In the genomic region with DNA sequence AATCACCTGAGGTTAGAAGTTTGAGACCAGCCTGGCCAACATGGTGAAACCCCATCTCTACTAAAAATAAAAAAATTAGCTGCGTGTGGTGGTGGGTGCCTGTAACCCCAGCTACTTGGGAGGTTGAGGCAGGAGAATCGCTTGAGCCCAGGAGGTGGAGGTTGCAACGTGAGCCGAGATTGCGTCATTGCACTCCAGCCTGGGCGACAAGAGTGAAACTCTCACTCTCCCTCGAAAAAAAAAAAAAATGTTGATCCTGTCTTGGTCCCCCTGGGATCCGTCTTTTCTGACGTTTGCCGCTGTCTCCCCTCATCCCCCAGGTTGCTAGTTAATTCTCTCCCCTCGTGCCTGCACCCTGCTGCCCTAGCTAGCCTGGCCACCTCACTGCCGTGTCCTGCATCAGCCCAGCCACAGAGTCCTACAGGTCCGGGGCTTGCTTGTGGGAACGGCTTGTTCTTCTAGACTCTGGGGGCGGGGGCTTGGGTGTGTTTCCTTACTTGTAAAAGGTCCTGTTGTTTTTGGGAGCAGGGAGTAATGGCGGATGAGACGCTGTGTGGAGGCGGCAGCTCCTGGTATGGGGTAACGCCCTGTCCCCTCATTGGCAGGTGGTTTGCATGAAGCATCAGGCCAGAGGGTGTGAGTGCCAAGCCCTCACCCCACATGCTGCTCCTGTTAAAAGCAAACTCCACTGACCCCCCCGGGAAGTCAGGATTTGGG, we compare ENCODE assay signal across 17 cellular contexts. TPM values are rescaled to one million over a fixed set of nuclear protein-coding genes. Genes with fewer than 3 reads are reported as not detected.
DNase-seq lines count a peak whose midpoint lies in the region; ATAC-seq and TF ChIP-seq lines count a peak whose summit lies in the region.
"Had no signal": no experiment of that assay in that cellular context is flagged by ENCODE, and none has a peak within 500 bp of the region (broad histone marks: within the 10 kb centered on the region; RNA-seq: fewer than 3 reads in every experiment).

No MANE protein-coding gene starts in this region.

- H3K27ac ChIP-seq in RWPE1 (peak overlapping the region; percentile 31), subcutaneous abdominal adipose tissue (ENCODE audit: low read depth, low read length) (peak overlapping the region; percentile 80)
- H3K27ac ChIP-seq: GM23248, PC-9 had no signal

- H3K4me3 ChIP-seq in subcutaneous abdominal adipose tissue (ENCODE audit: low read depth in 1 of 5, low read length in 5 of 5) = no peak overlapping the region
- H3K4me3 ChIP-seq: GM23248, PC-9 had no signal

- ATAC-seq in activated T-cell treated with anti-CD3 and anti-CD28 coated beads, Interleukin-2, amount 50 U/mL, for 4 hours = no peak
- no peak for ATAC-seq in HG02610 (IDR thresholded peaks at IDR 0.05; ENCODE audit: unreplicated experiment)

- peak overlapping the region; percentile 78 for H3K27ac Mint-ChIP-seq in activated T-cell treated with anti-CD3 and anti-CD28 coated beads, Interleukin-2, amount 50 U/mL, for 24 hours
- no peak overlapping the region for H3K27ac Mint-ChIP-seq in endothelial cell (ENCODE audit: unreplicated experiment)
- H3K27ac Mint-ChIP-seq: HFFc6 had no signal

- peaks cover 0 to 76% (median 61%) of the 10 kb centered on the region in 5 donors for H3K36me3 ChIP-seq in subcutaneous abdominal adipose tissue (ENCODE audit: control insufficient read depth in 5 of 5, insufficient read depth in 5 of 5, low read length in 5 of 5)

- no peak overlapping the region for H3K4me3 Mint-ChIP-seq in activated T-cell treated with anti-CD3 and anti-CD28 coated beads, Interleukin-2, amount 50 U/mL, for 24 hours
- no peak overlapping the region for H3K4me3 Mint-ChIP-seq in activated T-cell treated with anti-CD3 and anti-CD28 coated beads, Interleukin-2, amount 50 U/mL, for 4 hours
- H3K4me3 Mint-ChIP-seq in endothelial cell (ENCODE audit: unreplicated experiment) = peak overlapping the region; percentile 37
- H3K4me3 Mint-ChIP-seq: HFFc6 had no signal

- H3K9me3 Mint-ChIP-seq in activated T-cell treated with anti-CD3 and anti-CD28 coated beads, Interleukin-2, amount 50 U/mL, for 24 hours = no peaks in the 10 kb centered on the region
- no peaks in the 10 kb centered on the region for H3K9me3 Mint-ChIP-seq in activated T-cell treated with anti-CD3 and anti-CD28 coated beads, Interleukin-2, amount 50 U/mL, for 4 hours
- H3K9me3 Mint-ChIP-seq in endothelial cell (ENCODE audit: unreplicated experiment) = no peaks in the 10 kb centered on the region
- H3K9me3 Mint-ChIP-seq: HFFc6 had no signal

- no peaks in the 10 kb centered on the region for H3K27me3 ChIP-seq in subcutaneous abdominal adipose tissue (ENCODE audit: control insufficient read depth in 5 of 5, insufficient read depth in 4 of 5, low read length in 5 of 5)

- no peak overlapping the region for H3K9ac ChIP-seq in subcutaneous abdominal adipose tissue (ENCODE audit: low read length in 5 of 5)
- H3K9ac ChIP-seq: GM23248 had no signal

- no peak for DNase-seq in activated T-cell treated with anti-CD3 and anti-CD28 coated beads, Interleukin-2, amount 50 U/mL, for 24 hours
- DNase-seq in activated T-cell treated with anti-CD3 and anti-CD28 coated beads, Interleukin-2, amount 50 U/mL, for 4 hours = no peak
- DNase-seq in RWPE1 (ENCODE audit: low spot score) = no peak
- no peak for DNase-seq in endothelial cell (ENCODE audit: low spot score)
- no peak for DNase-seq in foreskin melanocyte
- no peak for DNase-seq in cerebellum (ENCODE audit: low spot score)
- DNase-seq: C1 segment of cervical spinal cord, GM23248, HFFc6, KG1, NCI-H1092, NCI-H1694, NCI-H345, NCI-H748 treated with DMSO at 0.1 percent for 48 hours, PC-9 had no signal

- peaks cover 30% of the 10 kb centered on the region for H3K4me1 Mint-ChIP-seq in activated T-cell treated with anti-CD3 and anti-CD28 coated beads, Interleukin-2, amount 50 U/mL, for 24 hours (ENCODE audit: low read depth)
- H3K4me1 Mint-ChIP-seq in activated T-cell treated with anti-CD3 and anti-CD28 coated beads, Interleukin-2, amount 50 U/mL, for 4 hours (ENCODE audit: low read depth) = peaks cover 16% of the 10 kb centered on the region
- H3K4me1 Mint-ChIP-seq in endothelial cell (ENCODE audit: unreplicated experiment) = peaks cover 23% of the 10 kb centered on the region

- CTCF ChIA-PET in RWPE1 (lab: Yijun Ruan, JAX) = interaction anchor here (0.6 to 5.5 kb wide), 14 partner anchors 8 to 592 kb away, joined by 3 to 78 read pairs (median 6); partner anchors contain the start of gene SOCS3

- peaks cover 92% of the 10 kb centered on the region for H3K36me3 Mint-ChIP-seq in activated T-cell treated with anti-CD3 and anti-CD28 coated beads, Interleukin-2, amount 50 U/mL, for 24 hours (ENCODE audit: low read depth)
- H3K36me3 Mint-ChIP-seq in activated T-cell treated with anti-CD3 and anti-CD28 coated beads, Interleukin-2, amount 50 U/mL, for 4 hours (ENCODE audit: insufficient read depth) = peaks cover 24% of the 10 kb centered on the region
- peaks cover 28% of the 10 kb centered on the region for H3K36me3 Mint-ChIP-seq in endothelial cell (ENCODE audit: low read depth, unreplicated experiment)

- H3K27me3 Mint-ChIP-seq in activated T-cell treated with anti-CD3 and anti-CD28 coated beads, Interleukin-2, amount 50 U/mL, for 24 hours = no peaks in the 10 kb centered on the region
- H3K27me3 Mint-ChIP-seq in activated T-cell treated with anti-CD3 and anti-CD28 coated beads, Interleukin-2, amount 50 U/mL, for 4 hours (ENCODE audit: low read depth) = no peaks in the 10 kb centered on the region
- H3K27me3 Mint-ChIP-seq in endothelial cell (ENCODE audit: unreplicated experiment) = peaks cover 11% of the 10 kb centered on the region

- H3K9me3 ChIP-seq in subcutaneous abdominal adipose tissue (ENCODE audit: control insufficient read depth in 5 of 5, low read length in 5 of 5) = no peaks in the 10 kb centered on the region

- TF ChIP-seq CTCF in RWPE1 (conservative IDR thresholded peaks at IDR 0.05; ENCODE audit: low read depth) = no peak
- TF ChIP-seq CTCF in endothelial cell (IDR thresholded peaks at IDR 0.05; ENCODE audit: unreplicated experiment) = no peak

- POLR2A ChIA-PET in RWPE1 (lab: Yijun Ruan, JAX; ENCODE audit: low non-redundant PET) = no interaction called here

- H3K4me1 ChIP-seq in subcutaneous abdominal adipose tissue (ENCODE audit: control insufficient read depth in 5 of 5, insufficient read depth in 5 of 5, low read length in 5 of 5) = peaks cover 7 to 59% (median 53%) of the 10 kb centered on the region in 5 donors

RNA-seq across cellular contexts. Expression of gene PGS1, which starts 44.6 kb away (rescaled TPM):
- total RNA-seq in activated T-cell treated with anti-CD3 and anti-CD28 coated beads, Interleukin-2, amount 50 U/mL, for 4 hours = 10 to 100 TPM; 47.4 to 51.7 (median 47.5) TPM
- total RNA-seq in endothelial cell (ENCODE audit: unreplicated experiment) = 85.5 TPM
- 41.8 TPM for total RNA-seq in cerebellum
